23 cellular contexts compared by ENCODE assay signal in the genomic region with DNA sequence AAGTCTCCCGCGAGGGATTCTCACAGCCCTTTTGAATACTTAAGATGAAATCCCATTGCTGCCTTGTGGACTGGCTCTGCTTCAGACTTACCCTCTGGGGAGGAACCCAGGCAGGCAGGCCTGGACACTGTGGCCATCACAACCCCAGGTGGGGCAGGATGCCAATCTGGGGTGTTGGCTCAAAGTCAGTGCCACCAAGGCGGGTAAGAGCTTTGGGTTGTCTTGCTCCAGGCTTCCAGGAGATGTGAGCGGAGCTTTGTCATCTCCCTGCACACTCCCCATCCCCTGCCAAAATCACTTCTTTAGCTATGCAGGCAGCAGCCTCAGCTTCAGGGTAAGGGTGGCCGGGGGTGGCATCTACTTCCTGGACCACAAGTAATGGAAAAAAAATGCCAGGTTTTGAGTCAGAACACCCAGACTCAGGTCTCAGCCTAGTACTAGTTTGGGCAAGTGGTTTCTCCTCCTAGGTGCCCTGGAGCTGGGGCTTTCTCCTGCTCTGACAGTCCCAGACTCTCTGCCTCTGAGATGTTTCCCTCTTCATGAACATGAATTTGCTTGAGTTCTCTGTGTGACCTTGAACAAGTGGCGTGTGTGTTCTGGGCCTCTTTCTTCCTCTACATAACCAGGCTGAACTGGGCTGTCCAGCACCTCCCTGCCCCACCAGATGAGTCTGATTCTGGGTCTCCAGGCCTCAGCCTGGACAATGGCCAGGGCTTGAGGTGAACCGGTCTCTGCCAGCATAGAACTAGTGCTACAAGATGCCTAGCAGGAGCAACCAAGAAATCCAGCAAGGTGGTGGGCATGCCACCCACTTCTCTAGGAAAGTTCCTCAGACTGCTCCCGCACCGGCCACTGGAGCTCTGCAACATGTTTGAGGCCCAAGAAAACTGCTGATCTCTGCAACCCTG.
DNase-seq lines count a peak whose midpoint lies in the region; ATAC-seq and TF ChIP-seq lines count a peak whose summit lies in the region.
"Had no signal": no experiment of that assay in that cellular context is flagged by ENCODE, and none has a peak within 500 bp of the region (broad histone marks: within the 10 kb centered on the region; RNA-seq: fewer than 3 reads in every experiment).

No MANE protein-coding gene starts in this region.

- peaks cover 38% of the 10 kb centered on the region for H3K27me3 Mint-ChIP-seq in activated CD4-positive, alpha-beta T cell treated with anti-CD3 and anti-CD28 coated beads for 36 hours
- H3K27me3 Mint-ChIP-seq in activated CD4-positive, alpha-beta T cell treated with anti-CD3 and anti-CD28 coated beads, Interleukin-2, amount 10 ng/mL, durations not matched to agents 7 days and 5 days = peaks cover 17% of the 10 kb centered on the region

- peaks cover 27% of the 10 kb centered on the region for H3K4me1 Mint-ChIP-seq in activated CD4-positive, alpha-beta T cell treated with anti-CD3 and anti-CD28 coated beads for 36 hours
- H3K4me1 Mint-ChIP-seq in activated CD4-positive, alpha-beta T cell treated with anti-CD3 and anti-CD28 coated beads, Interleukin-2, amount 10 ng/mL, durations not matched to agents 7 days and 5 days = peaks cover 6% of the 10 kb centered on the region

- peak overlapping the region; percentile 67 for H3K27ac ChIP-seq in C4-2B
- H3K27ac ChIP-seq: 22Rv1, body of pancreas, thoracic aorta had no signal

- intact Hi-C loops in activated CD4-positive, alpha-beta T cell treated with anti-CD3 and anti-CD28 coated beads for 36 hours (cut with DNase I, micrococcal nuclease) = no loop called here

- no peak for TF ChIP-seq CTCF in C4-2B (conservative IDR thresholded peaks at IDR 0.05)
- no peak for TF ChIP-seq CTCF in epithelial cell of esophagus (IDR thresholded peaks at IDR 0.05; ENCODE audit: insufficient read depth, low read depth, low read length, missing control alignments)

- H3K36me3 Mint-ChIP-seq in activated CD4-positive, alpha-beta T cell treated with anti-CD3 and anti-CD28 coated beads for 36 hours (ENCODE audit: low read depth) = no peaks in the 10 kb centered on the region
- no peaks in the 10 kb centered on the region for H3K36me3 Mint-ChIP-seq in activated CD4-positive, alpha-beta T cell treated with anti-CD3 and anti-CD28 coated beads, Interleukin-2, amount 10 ng/mL, durations not matched to agents 7 days and 5 days (ENCODE audit: low read depth)
- H3K36me3 Mint-ChIP-seq: CD4-positive, alpha-beta memory T cell; IgD-negative memory B cell; naive B cell had no signal

- H3K4me3 Mint-ChIP-seq in activated CD4-positive, alpha-beta T cell treated with anti-CD3 and anti-CD28 coated beads for 36 hours = no peak overlapping the region
- H3K4me3 Mint-ChIP-seq in activated CD4-positive, alpha-beta T cell treated with anti-CD3 and anti-CD28 coated beads, Interleukin-2, amount 10 ng/mL, durations not matched to agents 7 days and 5 days = no peak overlapping the region
- H3K4me3 Mint-ChIP-seq: CD4-positive, alpha-beta memory T cell; IgD-negative memory B cell; naive B cell had no signal

- H3K27ac Mint-ChIP-seq in activated CD4-positive, alpha-beta T cell treated with anti-CD3 and anti-CD28 coated beads for 36 hours = no peak overlapping the region
- no peak overlapping the region for H3K27ac Mint-ChIP-seq in activated CD4-positive, alpha-beta T cell treated with anti-CD3 and anti-CD28 coated beads, Interleukin-2, amount 10 ng/mL, durations not matched to agents 7 days and 5 days
- H3K27ac Mint-ChIP-seq: CD4-positive, alpha-beta memory T cell; IgD-negative memory B cell had no signal

- CTCF ChIA-PET in activated CD4-positive, alpha-beta T cell treated with anti-CD3 and anti-CD28 coated beads for 36 hours (lab: Charles Lee) = interaction anchor here (0.7 to 1.1 kb wide), 2 partner anchors 33 to 138 kb away, joined by 3 read pairs; no protein-coding TSS in a partner anchor
- CTCF ChIA-PET in activated CD4-positive, alpha-beta T cell treated with anti-CD3 and anti-CD28 coated beads, Interleukin-2, amount 10 ng/mL, durations not matched to agents 7 days and 5 days (lab: Charles Lee) = interaction anchor here (1.3 kb wide), 1 partner anchor 18 kb away, joined by 3 read pairs; no protein-coding TSS in a partner anchor

- peak; percentile 56 for DNase-seq in activated CD4-positive, alpha-beta T cell treated with anti-CD3 and anti-CD28 coated beads for 36 hours
- DNase-seq in activated CD4-positive, alpha-beta T cell treated with anti-CD3 and anti-CD28 coated beads, Interleukin-2, amount 10 ng/mL, durations not matched to agents 7 days and 5 days = no peak
- DNase-seq in epithelial cell of esophagus (ENCODE audit: low read depth) = peak; percentile 87
- DNase-seq in renal cortical epithelial cell (ENCODE audit: low read depth) = peak; percentile 22
- no peak for DNase-seq in DMS 273 treated with DMSO at 0.1 percent for 48 hours (lab: John Stamatoyannopoulos, UW)
- DNase-seq: body of pancreas; CD4-positive, alpha-beta memory T cell; glutamatergic neuron; left cardiac atrium; mesendoderm; naive B cell; NCI-H1436; NCI-H510A; NK-92 treated with Interleukin-12 subunit alpha and Interleukin-12 subunit beta, amount 100 ng/mL, for 24 hours; right cardiac atrium; SK-N-SH had no signal

- H3K9me3 Mint-ChIP-seq in activated CD4-positive, alpha-beta T cell treated with anti-CD3 and anti-CD28 coated beads for 36 hours (ENCODE audit: low read depth) = no peaks in the 10 kb centered on the region
- H3K9me3 Mint-ChIP-seq in activated CD4-positive, alpha-beta T cell treated with anti-CD3 and anti-CD28 coated beads, Interleukin-2, amount 10 ng/mL, durations not matched to agents 7 days and 5 days = no peaks in the 10 kb centered on the region
- H3K9me3 Mint-ChIP-seq: CD4-positive, alpha-beta memory T cell; naive B cell had no signal

- POLR2A ChIA-PET in activated CD4-positive, alpha-beta T cell treated with anti-CD3 and anti-CD28 coated beads for 36 hours (lab: Charles Lee) = no interaction called here
- POLR2A ChIA-PET in activated CD4-positive, alpha-beta T cell treated with anti-CD3 and anti-CD28 coated beads, Interleukin-2, amount 10 ng/mL, durations not matched to agents 7 days and 5 days (lab: Charles Lee) = no interaction called here

- ATAC-seq in activated CD4-positive, alpha-beta T cell treated with anti-CD3 and anti-CD28 coated beads for 36 hours = peak; percentile 60
- ATAC-seq in SK-N-SH treated with all-trans-retinoic acid at 6 μM for 48 hours = no peak
- ATAC-seq in GM18498 (IDR thresholded peaks at IDR 0.05; ENCODE audit: unreplicated experiment) = no peak
- ATAC-seq: body of pancreas, HCT116, left cardiac atrium, right cardiac atrium had no signal

- no peak overlapping the region for H3K4me3 ChIP-seq in epithelial cell of esophagus (ENCODE audit: low read length)
- H3K4me3 ChIP-seq: body of pancreas, thoracic aorta had no signal

TF ChIP-seq in SK-N-SH treated with all-trans-retinoic acid at 6 μM for 48 hours, 23 proteins besides CTCF, POLR2A, EP300 and RAD21 (continues in another document):
- TF ChIP-seq TCF4 (CRISPR knock-in tag; IDR thresholded peaks at IDR 0.05; ENCODE audit: borderline replicate concordance) (no peak), ISL1 (CRISPR knock-in tag; IDR thresholded peaks at IDR 0.05) (no peak), TSHZ2 (CRISPR knock-in tag; IDR thresholded peaks at IDR 0.05) (no peak), ZFP30 (CRISPR knock-in tag; IDR thresholded peaks at IDR 0.05) (no peak), OSR1 (CRISPR knock-in tag; IDR thresholded peaks at IDR 0.05) (no peak), PPARA (CRISPR knock-in tag; IDR thresholded peaks at IDR 0.05; ENCODE audit: borderline replicate concordance) (no peak), ZFP3 (CRISPR knock-in tag; IDR thresholded peaks at IDR 0.05) (no peak), CSDC2 (CRISPR knock-in tag; IDR thresholded peaks at IDR 0.05) (no peak), GLIS3 (CRISPR knock-in tag; IDR thresholded peaks at IDR 0.05) (no peak), TOX (CRISPR knock-in tag; IDR thresholded peaks at IDR 0.05; ENCODE audit: borderline replicate concordance) (no peak), ZC3H10 (CRISPR knock-in tag; IDR thresholded peaks at IDR 0.05) (no peak), RARB (CRISPR knock-in tag; IDR thresholded peaks at IDR 0.05) (no peak), SNAI2 (CRISPR knock-in tag; IDR thresholded peaks at IDR 0.05) (no peak)
- TF ChIP-seq, protein P1, sequence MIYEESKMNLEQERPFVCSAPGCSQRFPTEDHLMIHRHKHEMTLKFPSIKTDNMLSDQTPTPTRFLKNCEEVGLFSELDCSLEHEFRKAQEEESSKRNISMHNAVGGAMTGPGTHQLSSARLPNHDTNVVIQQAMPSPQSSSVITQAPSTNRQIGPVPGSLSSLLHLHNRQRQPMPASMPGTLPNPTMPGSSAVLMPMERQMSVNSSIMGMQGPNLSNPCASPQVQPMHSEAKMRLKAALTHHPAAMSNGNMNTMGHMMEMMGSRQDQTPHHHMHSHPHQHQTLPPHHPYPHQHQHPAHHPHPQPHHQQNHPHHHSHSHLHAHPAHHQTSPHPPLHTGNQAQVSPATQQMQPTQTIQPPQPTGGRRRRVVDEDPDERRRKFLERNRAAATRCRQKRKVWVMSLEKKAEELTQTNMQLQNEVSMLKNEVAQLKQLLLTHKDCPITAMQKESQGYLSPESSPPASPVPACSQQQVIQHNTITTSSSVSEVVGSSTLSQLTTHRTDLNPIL (CRISPR knock-in tag; IDR thresholded peaks at IDR 0.05; ENCODE audit: low read depth) = no peak

Comparison
In these comparisons a context has a peak if more than half of its experiments do, and no peak if none do; other contexts are left out.
1. DNase-seq: peak in activated CD4-positive, alpha-beta T cell treated with anti-CD3 and anti-CD28 coated beads for 36 hours (single experiment), epithelial cell of esophagus (single experiment) and renal cortical epithelial cell (single experiment); none in activated CD4-positive, alpha-beta T cell treated with anti-CD3 and anti-CD28 coated beads, Interleukin-2, amount 10 ng/mL, durations not matched to agents 7 days and 5 days (single experiment) and DMS 273 treated with DMSO at 0.1 percent for 48 hours (single experiment).